ENCODE assay signal across 16 cellular contexts in the genomic region with DNA sequence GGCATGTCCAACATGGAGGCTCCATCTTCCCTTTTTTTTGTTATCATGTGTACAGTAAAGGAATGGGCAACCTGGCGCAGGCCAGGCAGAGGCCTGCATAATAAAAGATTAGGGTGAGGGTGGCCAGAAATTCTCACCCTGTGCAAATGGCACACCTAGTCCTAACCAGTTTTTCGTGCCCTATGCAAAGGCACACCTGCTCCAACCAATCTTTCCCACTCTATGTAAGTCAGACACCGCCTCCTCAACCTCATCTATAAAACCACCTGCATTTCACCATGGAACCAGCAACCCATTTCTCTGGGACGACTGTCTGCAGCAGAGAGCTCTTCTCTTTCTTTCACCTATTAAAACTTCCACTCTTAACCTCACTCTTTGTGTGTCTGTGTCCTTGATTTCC. TPM values are rescaled to one million over a fixed set of nuclear protein-coding genes. Genes with fewer than 3 reads are reported as not detected.
DNase-seq lines count a peak whose midpoint lies in the region; ATAC-seq and TF ChIP-seq lines count a peak whose summit lies in the region.
"Had no signal": no experiment of that assay in that cellular context is flagged by ENCODE, and none has a peak within 500 bp of the region (broad histone marks: within the 10 kb centered on the region; RNA-seq: fewer than 3 reads in every experiment).

No MANE protein-coding gene starts in this region.

- ATAC-seq in activated CD8-positive, alpha-beta memory T cell treated with anti-CD3 and anti-CD28 coated beads, Interleukin-2, amount 10 ng/mL, durations not matched to agents 7 days and 5 days: no peak
- ATAC-seq in natural killer cell (no peak), left lobe of liver (no peak), HG03520 (IDR thresholded peaks at IDR 0.05; ENCODE audit: unreplicated experiment) (no peak)
- no peak for ATAC-seq in natural killer cell treated with Interleukin-12 subunit alpha and Interleukin-12 subunit beta and Interleukin-15 and Interleukin-18, amount 100 ng/mL, for 72 hours

- intact Hi-C loops in natural killer cell (cut with micrococcal nuclease): no loop called here

- TF ChIP-seq CTCF in natural killer cell (IDR thresholded peaks at IDR 0.05): no peak

- peaks cover 7% of the 10 kb centered on the region for H3K9me3 Mint-ChIP-seq in activated CD8-positive, alpha-beta memory T cell treated with anti-CD3 and anti-CD28 coated beads, Interleukin-2, amount 10 ng/mL, durations not matched to agents 7 days and 5 days (ENCODE audit: low read depth)
- H3K9me3 Mint-ChIP-seq in natural killer cell: no peaks in the 10 kb centered on the region
- no peaks in the 10 kb centered on the region for H3K9me3 Mint-ChIP-seq in natural killer cell treated with Interleukin-12 subunit alpha and Interleukin-12 subunit beta and Interleukin-15 and Interleukin-18, amount 100 ng/mL, for 72 hours

- DNase-seq in activated CD8-positive, alpha-beta memory T cell treated with anti-CD3 and anti-CD28 coated beads, Interleukin-2, amount 50 U/mL, for 48 hours: peak; percentile 25
- no peak for DNase-seq in activated CD8-positive, alpha-beta memory T cell treated with anti-CD3 and anti-CD28 coated beads, Interleukin-2, amount 10 ng/mL, durations not matched to agents 7 days and 5 days
- DNase-seq in natural killer cell (peak; percentile 3), left lobe of liver (ENCODE audit: low spot score) (peak; percentile 8), GOT3 (lab: John Stamatoyannopoulos, UW) (no peak)
- DNase-seq in natural killer cell treated with Interleukin-12 subunit alpha and Interleukin-12 subunit beta and Interleukin-15 and Interleukin-18, amount 100 ng/mL, for 72 hours (ENCODE audit: low spot score): no peak
- DNase-seq: C1 segment of cervical spinal cord; Calu3; CD4-positive, alpha-beta memory T cell; COR-L47; H7; HCEC 1CT had no signal

- CTCF ChIA-PET in activated CD8-positive, alpha-beta memory T cell treated with anti-CD3 and anti-CD28 coated beads, Interleukin-2, amount 10 ng/mL, durations not matched to agents 7 days and 5 days (lab: Charles Lee): interaction anchor here (1.9 kb wide), 1 partner anchor 10 kb away, joined by 8 read pairs; no protein-coding TSS in a partner anchor

- no peaks in the 10 kb centered on the region for H3K4me1 Mint-ChIP-seq in activated CD8-positive, alpha-beta memory T cell treated with anti-CD3 and anti-CD28 coated beads, Interleukin-2, amount 10 ng/mL, durations not matched to agents 7 days and 5 days
- H3K4me1 Mint-ChIP-seq in natural killer cell: peaks cover 0 to 4% of the 10 kb centered on the region in 2 donors
- H3K4me1 Mint-ChIP-seq in natural killer cell treated with Interleukin-12 subunit alpha and Interleukin-12 subunit beta and Interleukin-15 and Interleukin-18, amount 100 ng/mL, for 72 hours (ENCODE audit: low read depth in 2 of 2): no peaks in the 10 kb centered on the region
- H3K4me1 Mint-ChIP-seq: CD4-positive, alpha-beta memory T cell had no signal

- peaks cover 3% of the 10 kb centered on the region for H3K36me3 Mint-ChIP-seq in activated CD8-positive, alpha-beta memory T cell treated with anti-CD3 and anti-CD28 coated beads, Interleukin-2, amount 10 ng/mL, durations not matched to agents 7 days and 5 days
- no peaks in the 10 kb centered on the region for H3K36me3 Mint-ChIP-seq in natural killer cell
- peaks cover 6% of the 10 kb centered on the region for H3K36me3 Mint-ChIP-seq in natural killer cell treated with Interleukin-12 subunit alpha and Interleukin-12 subunit beta and Interleukin-15 and Interleukin-18, amount 100 ng/mL, for 72 hours
- H3K36me3 Mint-ChIP-seq: CD4-positive, alpha-beta memory T cell had no signal

- H3K4me3 Mint-ChIP-seq in activated CD8-positive, alpha-beta memory T cell treated with anti-CD3 and anti-CD28 coated beads, Interleukin-2, amount 10 ng/mL, durations not matched to agents 7 days and 5 days: no peak overlapping the region
- no peak overlapping the region for H3K4me3 Mint-ChIP-seq in natural killer cell
- no peak overlapping the region for H3K4me3 Mint-ChIP-seq in natural killer cell treated with Interleukin-12 subunit alpha and Interleukin-12 subunit beta and Interleukin-15 and Interleukin-18, amount 100 ng/mL, for 72 hours
- H3K4me3 Mint-ChIP-seq: CD4-positive, alpha-beta memory T cell had no signal

- H3K27me3 Mint-ChIP-seq in activated CD8-positive, alpha-beta memory T cell treated with anti-CD3 and anti-CD28 coated beads, Interleukin-2, amount 10 ng/mL, durations not matched to agents 7 days and 5 days: peaks cover 10% of the 10 kb centered on the region
- H3K27me3 Mint-ChIP-seq in natural killer cell (ENCODE audit: low read depth in 2 of 2): peaks cover 0 to 3% of the 10 kb centered on the region in 2 donors
- no peaks in the 10 kb centered on the region for H3K27me3 Mint-ChIP-seq in natural killer cell treated with Interleukin-12 subunit alpha and Interleukin-12 subunit beta and Interleukin-15 and Interleukin-18, amount 100 ng/mL, for 72 hours

- no peak overlapping the region for H3K27ac Mint-ChIP-seq in activated CD8-positive, alpha-beta memory T cell treated with anti-CD3 and anti-CD28 coated beads, Interleukin-2, amount 10 ng/mL, durations not matched to agents 7 days and 5 days
- H3K27ac Mint-ChIP-seq in natural killer cell: no peak overlapping the region
- H3K27ac Mint-ChIP-seq in natural killer cell treated with Interleukin-12 subunit alpha and Interleukin-12 subunit beta and Interleukin-15 and Interleukin-18, amount 100 ng/mL, for 72 hours: no peak overlapping the region

RNA-seq across cellular contexts. Expression of a gene that starts 16.1 kb away (rescaled TPM):
- total RNA-seq in activated CD8-positive, alpha-beta memory T cell treated with anti-CD3 and anti-CD28 coated beads, Interleukin-2, amount 10 ng/mL, durations not matched to agents 7 days and 5 days: not detected
- under 1 TPM in 1 of 3 donors, not detected in 2; 0.16 TPM for total RNA-seq in natural killer cell
- not detected for total RNA-seq in natural killer cell treated with Interleukin-12 subunit alpha and Interleukin-12 subunit beta and Interleukin-15 and Interleukin-18, amount 100 ng/mL, for 72 hours
- total RNA-seq in left lobe of liver: not detected
- total RNA-seq: A172; A673; Calu3; CD4-positive, alpha-beta memory T cell; H1; H7 had no signal

RNA-seq across cellular contexts. Expression of a gene that starts 46.6 kb away (rescaled TPM):
- 10 to 100 TPM; 22.5 to 29.3 TPM for total RNA-seq in activated CD8-positive, alpha-beta memory T cell treated with anti-CD3 and anti-CD28 coated beads, Interleukin-2, amount 10 ng/mL, durations not matched to agents 7 days and 5 days
- total RNA-seq in natural killer cell (10 to 100 TPM; 33.7 to 48.4 (median 47.8) TPM), left lobe of liver (40.7 TPM)
- total RNA-seq in natural killer cell treated with Interleukin-12 subunit alpha and Interleukin-12 subunit beta and Interleukin-15 and Interleukin-18, amount 100 ng/mL, for 72 hours: 10 to 100 TPM; 27.4 to 40.5 TPM

Comparison
In these comparisons a context has a peak if more than half of its experiments do, and no peak if none do; other contexts are left out.
1. DNase-seq: peak in activated CD8-positive, alpha-beta memory T cell treated with anti-CD3 and anti-CD28 coated beads, Interleukin-2, amount 50 U/mL, for 48 hours (single experiment), natural killer cell (single experiment) and left lobe of liver (single experiment); none in activated CD8-positive, alpha-beta memory T cell treated with anti-CD3 and anti-CD28 coated beads, Interleukin-2, amount 10 ng/mL, durations not matched to agents 7 days and 5 days (single experiment), natural killer cell treated with Interleukin-12 subunit alpha and Interleukin-12 subunit beta and Interleukin-15 and Interleukin-18, amount 100 ng/mL, for 72 hours (single experiment) and GOT3 (single experiment).